Comparison of ENCODE assay signal across 12 cellular contexts in the genomic region with DNA sequence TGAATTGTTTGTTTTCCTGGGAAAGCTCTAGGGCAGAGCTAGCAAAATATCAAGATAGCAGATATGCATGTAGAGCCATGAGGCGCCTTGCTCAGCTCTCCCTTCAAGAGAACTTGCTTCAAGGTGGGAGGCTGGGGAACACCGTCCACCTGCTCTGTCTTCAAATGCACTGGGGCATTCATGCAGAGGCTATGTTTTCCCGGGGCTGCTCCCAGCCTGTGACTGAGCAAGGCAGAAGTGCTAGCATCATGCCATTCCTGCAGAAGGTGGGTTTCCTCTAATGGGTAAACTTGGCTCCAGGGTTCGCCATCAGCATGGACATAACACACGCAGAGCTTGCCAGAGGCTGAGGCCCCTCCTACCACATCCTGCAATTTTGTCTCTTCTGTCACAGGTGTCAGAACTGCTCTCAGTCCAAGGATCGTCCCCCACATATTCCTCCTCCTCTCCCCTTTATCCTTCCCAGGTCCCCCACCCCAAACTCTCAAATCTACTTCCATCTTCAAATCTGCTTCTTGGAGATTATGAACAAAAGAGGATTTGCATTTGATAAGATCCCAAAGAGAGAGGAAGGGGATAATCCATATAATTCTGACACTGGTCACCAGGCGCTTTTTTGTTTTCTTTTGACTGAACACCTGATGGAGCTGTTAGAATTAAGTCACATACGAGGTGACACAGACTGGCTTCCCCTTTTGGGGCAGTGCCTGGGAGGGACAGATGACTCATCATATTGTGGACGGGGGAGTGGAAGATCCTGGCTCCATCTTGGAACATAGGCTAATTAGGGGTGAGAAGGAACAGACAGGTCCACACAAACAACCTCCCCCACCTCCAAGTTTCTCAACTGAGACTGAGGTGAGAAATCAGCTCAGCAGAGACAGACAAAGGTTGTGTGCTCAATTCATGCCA.
DNase-seq lines count a peak whose midpoint lies in the region; ATAC-seq and TF ChIP-seq lines count a peak whose summit lies in the region.
"Had no signal": no experiment of that assay in that cellular context is flagged by ENCODE, and none has a peak within 500 bp of the region (broad histone marks: within the 10 kb centered on the region; RNA-seq: fewer than 3 reads in every experiment).

No MANE protein-coding gene starts in this region.

- POLR2A ChIA-PET in CD8-positive, alpha-beta memory T cell (lab: Charles Lee) = no interaction called here

- no peaks in the 10 kb centered on the region for H3K36me3 ChIP-seq in CD8-positive, alpha-beta memory T cell (ENCODE audit: insufficient read depth, low read length)

- no peaks in the 10 kb centered on the region for H3K4me1 Mint-ChIP-seq in activated T-helper 1 cell treated with anti-CD3 and anti-CD28 coated beads, Interleukin-12 subunit alpha, Interleukin-12 subunit beta, Interleukin-2, Interleukin-4 antibody, amounts not matched to agents 30 ng/mL and 10 ng/mL and 1 ng/mL, durations not matched to agents 14 hours and 24 hours and 36 hours (ENCODE audit: low read depth)
- no peaks in the 10 kb centered on the region for H3K4me1 Mint-ChIP-seq in CD8-positive, alpha-beta memory T cell
- H3K4me1 Mint-ChIP-seq: T-cell had no signal

- no peaks in the 10 kb centered on the region for H3K36me3 Mint-ChIP-seq in activated T-helper 1 cell treated with anti-CD3 and anti-CD28 coated beads, Interleukin-12 subunit alpha, Interleukin-12 subunit beta, Interleukin-2, Interleukin-4 antibody, amounts not matched to agents 30 ng/mL and 10 ng/mL and 1 ng/mL, durations not matched to agents 14 hours and 24 hours and 36 hours (ENCODE audit: low read depth)
- H3K36me3 Mint-ChIP-seq in CD8-positive, alpha-beta memory T cell = no peaks in the 10 kb centered on the region
- H3K36me3 Mint-ChIP-seq: CD8-positive, alpha-beta T cell; T-cell had no signal

- no peaks in the 10 kb centered on the region for H3K27me3 Mint-ChIP-seq in activated T-helper 1 cell treated with anti-CD3 and anti-CD28 coated beads, Interleukin-12 subunit alpha, Interleukin-12 subunit beta, Interleukin-2, Interleukin-4 antibody, amounts not matched to agents 30 ng/mL and 10 ng/mL and 1 ng/mL, durations not matched to agents 14 hours and 24 hours and 36 hours (ENCODE audit: insufficient read depth)
- no peaks in the 10 kb centered on the region for H3K27me3 Mint-ChIP-seq in CD8-positive, alpha-beta memory T cell
- H3K27me3 Mint-ChIP-seq: stimulated activated naive CD8-positive, alpha-beta T cell treated with anti-CD3 and anti-CD28 coated beads, Interleukin-15, Interleukin-2, amounts not matched to agents 100 ng/mL and 50 ng/mL, for 24 hours; T-cell had no signal

- intact Hi-C loops in activated T-helper 1 cell treated with anti-CD3 and anti-CD28 coated beads, Interleukin-12 subunit alpha, Interleukin-12 subunit beta, Interleukin-2, Interleukin-4 antibody, amounts not matched to agents 30 ng/mL and 10 ng/mL and 1 ng/mL, durations not matched to agents 14 hours and 24 hours and 36 hours (cut with micrococcal nuclease) = no loop called here

- H3K4me1 ChIP-seq in foreskin keratinocyte = no peaks in the 10 kb centered on the region
- no peaks in the 10 kb centered on the region for H3K4me1 ChIP-seq in CD8-positive, alpha-beta memory T cell (ENCODE audit: insufficient read depth, low read length)

- DNase-seq in GF-D8 (lab: John Stamatoyannopoulos, UW) = peak; percentile 41
- peak; percentile 33 for DNase-seq in NCI-H748 treated with DMSO at 0.1 percent for 48 hours (lab: John Stamatoyannopoulos, UW)
- DNase-seq in foreskin keratinocyte = no peak
- DNase-seq in activated T-helper 1 cell treated with anti-CD3 and anti-CD28 coated beads, Interleukin-12 subunit alpha, Interleukin-12 subunit beta, Interleukin-2, Interleukin-4 antibody, amounts not matched to agents 30 ng/mL and 10 ng/mL and 1 ng/mL, durations not matched to agents 14 hours and 24 hours and 36 hours (ENCODE audit: low spot score) = no peak
- no peak for DNase-seq in CD8-positive, alpha-beta memory T cell
- no peak for DNase-seq in AG08395 (ENCODE audit: low spot score)
- no peak for DNase-seq in activated naive CD4-positive, alpha-beta T cell treated with Interleukin-2 at 50 U/mL for 16 hours
- DNase-seq: CD8-positive, alpha-beta T cell; effector CD4-positive, alpha-beta T cell had no signal

- CTCF ChIA-PET in CD8-positive, alpha-beta memory T cell (lab: Charles Lee) = no interaction called here

- no peak overlapping the region for H3K27ac ChIP-seq in foreskin keratinocyte
- no peak overlapping the region for H3K27ac ChIP-seq in CD8-positive, alpha-beta memory T cell (ENCODE audit: low read depth, low read length)

- H3K9me3 Mint-ChIP-seq in activated T-helper 1 cell treated with anti-CD3 and anti-CD28 coated beads, Interleukin-12 subunit alpha, Interleukin-12 subunit beta, Interleukin-2, Interleukin-4 antibody, amounts not matched to agents 30 ng/mL and 10 ng/mL and 1 ng/mL, durations not matched to agents 14 hours and 24 hours and 36 hours = no peaks in the 10 kb centered on the region
- H3K9me3 Mint-ChIP-seq in CD8-positive, alpha-beta memory T cell = peaks cover 0 to 7% (median 1%) of the 10 kb centered on the region in 5 donors
- H3K9me3 Mint-ChIP-seq: CD8-positive, alpha-beta T cell; stimulated activated naive CD8-positive, alpha-beta T cell treated with anti-CD3 and anti-CD28 coated beads, Interleukin-15, Interleukin-2, amounts not matched to agents 100 ng/mL and 50 ng/mL, for 24 hours had no signal

- H3K4me3 Mint-ChIP-seq in activated T-helper 1 cell treated with anti-CD3 and anti-CD28 coated beads, Interleukin-12 subunit alpha, Interleukin-12 subunit beta, Interleukin-2, Interleukin-4 antibody, amounts not matched to agents 30 ng/mL and 10 ng/mL and 1 ng/mL, durations not matched to agents 14 hours and 24 hours and 36 hours = no peak overlapping the region
- H3K4me3 Mint-ChIP-seq in CD8-positive, alpha-beta memory T cell = no peak overlapping the region
- H3K4me3 Mint-ChIP-seq: CD8-positive, alpha-beta T cell; stimulated activated naive CD8-positive, alpha-beta T cell treated with anti-CD3 and anti-CD28 coated beads, Interleukin-15, Interleukin-2, amounts not matched to agents 100 ng/mL and 50 ng/mL, for 24 hours; T-cell had no signal

- no peaks in the 10 kb centered on the region for H3K9me3 ChIP-seq in CD8-positive, alpha-beta memory T cell (ENCODE audit: low read length)

- H3K27ac Mint-ChIP-seq in activated T-helper 1 cell treated with anti-CD3 and anti-CD28 coated beads, Interleukin-12 subunit alpha, Interleukin-12 subunit beta, Interleukin-2, Interleukin-4 antibody, amounts not matched to agents 30 ng/mL and 10 ng/mL and 1 ng/mL, durations not matched to agents 14 hours and 24 hours and 36 hours = no peak overlapping the region
- peak overlapping the region in 1 of 8 donors; percentile 60 for H3K27ac Mint-ChIP-seq in CD8-positive, alpha-beta memory T cell
- H3K27ac Mint-ChIP-seq: CD8-positive, alpha-beta T cell; stimulated activated naive CD8-positive, alpha-beta T cell treated with anti-CD3 and anti-CD28 coated beads, Interleukin-15, Interleukin-2, amounts not matched to agents 100 ng/mL and 50 ng/mL, for 24 hours; T-cell had no signal

- no peaks in the 10 kb centered on the region for H3K27me3 ChIP-seq in foreskin keratinocyte
- H3K27me3 ChIP-seq in CD8-positive, alpha-beta memory T cell (ENCODE audit: insufficient read depth, low read length, poor library complexity, severe bottlenecking) = no peaks in the 10 kb centered on the region

- ATAC-seq in HG02678 (IDR thresholded peaks at IDR 0.05; ENCODE audit: unreplicated experiment) = peak; percentile 60
- peak; percentile 21 for ATAC-seq in foreskin keratinocyte
- ATAC-seq: CD8-positive, alpha-beta T cell; T-cell had no signal

- TF ChIP-seq CTCF in foreskin keratinocyte (conservative IDR thresholded peaks at IDR 0.05) = no peak

- no peak overlapping the region for H3K4me3 ChIP-seq in CD8-positive, alpha-beta memory T cell (ENCODE audit: low read length)

Comparison
In these comparisons a context has a peak if more than half of its experiments do, and no peak if none do; other contexts are left out.
1. DNase-seq: peak in GF-D8 (single experiment) and NCI-H748 treated with DMSO at 0.1 percent for 48 hours (single experiment); none in foreskin keratinocyte (0 of 2), activated T-helper 1 cell treated with anti-CD3 and anti-CD28 coated beads, Interleukin-12 subunit alpha, Interleukin-12 subunit beta, Interleukin-2, Interleukin-4 antibody, amounts not matched to agents 30 ng/mL and 10 ng/mL and 1 ng/mL, durations not matched to agents 14 hours and 24 hours and 36 hours (single experiment), CD8-positive, alpha-beta memory T cell (0 of 5), AG08395 (single experiment) and activated naive CD4-positive, alpha-beta T cell treated with Interleukin-2 at 50 U/mL for 16 hours (single experiment).